6 cellular contexts compared by ENCODE assay signal in the genomic region with DNA sequence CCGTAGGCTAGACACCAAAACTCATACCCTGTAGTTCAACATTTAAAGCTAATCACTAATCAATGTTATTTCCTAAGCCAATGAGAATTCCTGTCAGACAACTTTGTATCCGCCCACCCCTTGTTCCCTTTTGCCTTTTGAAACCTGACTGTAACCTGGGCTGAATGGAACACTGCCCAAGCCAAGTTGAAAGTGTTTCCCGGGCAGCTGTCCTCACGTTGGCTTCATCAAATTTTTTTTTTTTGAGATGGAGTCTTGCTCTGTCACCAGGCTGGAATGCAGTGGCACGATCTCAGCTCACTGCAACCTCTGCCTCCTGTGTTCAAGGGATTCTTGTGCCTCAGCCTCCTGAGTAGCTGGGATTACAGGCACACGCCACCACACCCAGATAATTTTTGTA. TPM values are rescaled to one million over a fixed set of nuclear protein-coding genes. Genes with fewer than 3 reads are reported as not detected.
DNase-seq lines count a peak whose midpoint lies in the region; TF ChIP-seq lines count a peak whose summit lies in the region.
"Not testable (repeated sequence)": the region's sequence is repeated elsewhere in the genome, so short reads cannot be mapped to it uniquely, and the experiment has no call there.
"Had no signal": no experiment of that assay in that cellular context is flagged by ENCODE, and none has a peak within 500 bp of the region (broad histone marks: within the 10 kb centered on the region; RNA-seq: fewer than 3 reads in every experiment).

No MANE protein-coding gene starts in this region.

- not testable (repeated sequence) for H4K20me1 ChIP-seq in Karpas-422 (ENCODE audit: insufficient read depth, low read depth, low read length); neural progenitor cell (ENCODE audit: low read depth)

- not testable (repeated sequence) for H3K4me1 ChIP-seq in Karpas-422 (ENCODE audit: low read length); esophagus (ENCODE audit: control insufficient read depth in 2 of 2, insufficient read depth in 2 of 2, low read length in 1 of 2)
- H3K4me1 ChIP-seq in neural progenitor cell: peaks cover 14% of the 10 kb centered on the region

- H3K4me3 Mint-ChIP-seq in neural progenitor cell: not testable (repeated sequence)

- H3K9me2 ChIP-seq in Karpas-422 (replicated peaks; ENCODE audit: insufficient read depth, low read length): not testable (repeated sequence)

- H3K27me3 Mint-ChIP-seq in neural progenitor cell (ENCODE audit: insufficient read depth, low read depth): not testable (repeated sequence)

- H3K4me3 ChIP-seq in Karpas-422 (ENCODE audit: low read length); brain microvascular endothelial cell (ENCODE audit: low read depth, low read length); esophagus (ENCODE audit: low read depth in 1 of 2, low read length in 2 of 2); neural progenitor cell: not testable (repeated sequence)

- peaks cover 14% of the 10 kb centered on the region for H3K9me3 Mint-ChIP-seq in neural progenitor cell

- in situ Hi-C loops in brain microvascular endothelial cell (cut with HindIII; ENCODE audit: low pct_ligation_motif_present, low sequenced_read_pairs): not testable (repeated sequence)

- H3K9me3 ChIP-seq in Karpas-422 (ENCODE audit: low read length); esophagus (ENCODE audit: control insufficient read depth in 2 of 2, insufficient read depth in 1 of 2, low read depth in 1 of 2, low read length in 1 of 2); neural progenitor cell (ENCODE audit: low read depth): not testable (repeated sequence)

- H3K36me3 ChIP-seq in Karpas-422 (ENCODE audit: insufficient read depth, low read length); brain microvascular endothelial cell (replicated peaks); esophagus (ENCODE audit: control insufficient read depth in 2 of 2, insufficient read depth in 2 of 2, low read length in 1 of 2); neural progenitor cell: not testable (repeated sequence)

- peaks cover 15% of the 10 kb centered on the region for H3F3A ChIP-seq in neural progenitor cell (ENCODE audit: low read depth)

- H3K27ac Mint-ChIP-seq in neural progenitor cell: peak overlapping the region; percentile 5

- DNase-seq in Karpas-422 (peak; percentile 34), brain microvascular endothelial cell (peak; percentile 3), kidney tubule cell (ENCODE audit: low spot score) (peak; percentile 20)
- not testable (repeated sequence) for DNase-seq in neural progenitor cell (ENCODE audit: low spot score)

- H3K4me2 ChIP-seq in Karpas-422 (ENCODE audit: low read depth, low read length, poor library complexity, severe bottlenecking); neural progenitor cell: not testable (repeated sequence)

- H2AFZ ChIP-seq in Karpas-422 (ENCODE audit: low read length); neural progenitor cell (replicated peaks): not testable (repeated sequence)

- not testable (repeated sequence) for H3K36me3 Mint-ChIP-seq in neural progenitor cell

- TF ChIP-seq CTCF in brain microvascular endothelial cell (IDR thresholded peaks at IDR 0.05; ENCODE audit: low read depth, low read length, missing control alignments); neural progenitor cell (IDR thresholded peaks at IDR 0.05): not testable (repeated sequence)

- H3K27me3 ChIP-seq in Karpas-422 (ENCODE audit: low read length); brain microvascular endothelial cell (replicated peaks); esophagus (ENCODE audit: control insufficient read depth in 1 of 2, insufficient read depth in 2 of 2, low read length in 2 of 2); neural progenitor cell: not testable (repeated sequence)

- not testable (repeated sequence) for H3K27ac ChIP-seq in Karpas-422 (ENCODE audit: low read length); brain microvascular endothelial cell; neural progenitor cell
- peak overlapping the region; percentile 9 to 35 for H3K27ac ChIP-seq in esophagus (ENCODE audit: low read depth in 2 of 2, low read length in 1 of 2)

- 50 to 63% methylated on average over 6 of the region's 6 CpGs for WGBS in esophagus, 2 donors

- peaks cover 27% of the 10 kb centered on the region for H3K4me1 Mint-ChIP-seq in neural progenitor cell

- H3K9ac ChIP-seq in Karpas-422 (ENCODE audit: low read length); neural progenitor cell: not testable (repeated sequence)

- not testable (repeated sequence) for H3K79me2 ChIP-seq in Karpas-422 (ENCODE audit: low read length); neural progenitor cell (ENCODE audit: low read depth)

RNA-seq across cellular contexts. Expression of a gene that starts 16.0 kb away (rescaled TPM):
- total RNA-seq in Karpas-422 (2014; rRNA removed; shearing (Covaris generic); ENCODE audit: low replicate concordance): not detected in 2 replicates
- polyA plus RNA-seq in esophagus: 1 to 10 TPM; 3.4 to 9.4 TPM
- total RNA-seq in neural progenitor cell (ENCODE audit: low replicate concordance): 3.0 and 4.1 TPM in 2 replicates
- total RNA-seq: CD4-positive, alpha-beta memory T cell had no signal
- polyA plus RNA-seq: CD4-positive, alpha-beta memory T cell had no signal

RNA-seq across cellular contexts. Expression of a gene that starts 18.1 kb away (rescaled TPM):
- total RNA-seq in Karpas-422 (2014; rRNA removed; shearing (Covaris generic); ENCODE audit: low replicate concordance): 75.9 and 111 TPM in 2 replicates
- polyA plus RNA-seq in esophagus: 10 to 100 TPM in 1 of 2 donors, 1 to 10 TPM in 1; 9.2 to 11.1 TPM
- 52.7 and 86.0 TPM in 2 replicates for total RNA-seq in neural progenitor cell (ENCODE audit: low replicate concordance)
